17 cellular contexts compared by ENCODE assay signal in genomic region chr3:126999383-126999782, GRCh38. TPM values are rescaled to one million over a fixed set of nuclear protein-coding genes. Genes with fewer than 3 reads are reported as not detected.
DNase-seq lines count a peak whose midpoint lies in the region; ATAC-seq lines count a peak whose summit lies in the region.
"Had no signal": no experiment of that assay in that cellular context is flagged by ENCODE, and none has a peak within 500 bp of the region (broad histone marks: within the 10 kb centered on the region; RNA-seq: fewer than 3 reads in every experiment).

No MANE protein-coding gene starts in this region.

- no peaks in the 10 kb centered on the region for H3K9me3 Mint-ChIP-seq in stimulated activated naive CD8-positive, alpha-beta T cell treated with anti-CD3 and anti-CD28 coated beads, Interleukin-15, amount 100 ng/mL, for 72 hours
- no peaks in the 10 kb centered on the region for H3K9me3 Mint-ChIP-seq in activated CD8-positive, alpha-beta T cell treated with anti-CD3 and anti-CD28 coated beads, Interleukin-2, amount 10 ng/mL, durations not matched to agents 7 days and 5 days (ENCODE audit: insufficient read depth)
- no peaks in the 10 kb centered on the region for H3K9me3 Mint-ChIP-seq in activated CD4-positive, alpha-beta memory T cell treated with anti-CD3 and anti-CD28 coated beads for 36 hours
- H3K9me3 Mint-ChIP-seq: naive thymus-derived CD8-positive, alpha-beta T cell; stimulated activated naive B cell treated with anti-CD40 and anti-IgM and Interleukin-4, amounts not matched to agents 10 μg/mL and 1 μg/mL and 100 μg/mL, for 72 hours had no signal

- intact Hi-C loops in sciatic nerve (cut with DNase I), result loop anchor here (10.0 kb wide), 1 partner anchor 315 kb away; no protein-coding TSS in a partner anchor
- intact Hi-C loops in activated CD4-positive, alpha-beta memory T cell treated with anti-CD3 and anti-CD28 coated beads for 36 hours (cut with micrococcal nuclease), result no loop called here

- H3K36me3 Mint-ChIP-seq in activated CD8-positive, alpha-beta T cell treated with anti-CD3 and anti-CD28 coated beads, Interleukin-2, amount 10 ng/mL, durations not matched to agents 7 days and 5 days (ENCODE audit: low read depth), result no peaks in the 10 kb centered on the region
- H3K36me3 Mint-ChIP-seq in activated CD4-positive, alpha-beta memory T cell treated with anti-CD3 and anti-CD28 coated beads for 36 hours, result no peaks in the 10 kb centered on the region

- peak; percentile 3 for ATAC-seq in stimulated activated naive CD8-positive, alpha-beta T cell treated with anti-CD3 and anti-CD28 coated beads, Interleukin-15, amount 100 ng/mL, for 72 hours
- no peak for ATAC-seq in stimulated activated naive CD8-positive, alpha-beta T cell treated with anti-CD3 and anti-CD28 coated beads, Interleukin-15, Interleukin-2, amounts not matched to agents 100 U/mL and 50 U/mL, for 24 hours
- no peak for ATAC-seq in activated CD8-positive, alpha-beta T cell treated with anti-CD3 and anti-CD28 coated beads, Interleukin-2, amount 10 ng/mL, durations not matched to agents 7 days and 5 days
- ATAC-seq in sciatic nerve, result no peak
- ATAC-seq: naive thymus-derived CD8-positive, alpha-beta T cell; stimulated activated naive B cell treated with anti-CD40 and anti-IgM and Interleukin-4, amounts not matched to agents 10 μg/mL and 1 μg/mL and 100 μg/mL, for 72 hours had no signal

- no peaks in the 10 kb centered on the region for H3K4me1 Mint-ChIP-seq in stimulated activated naive CD8-positive, alpha-beta T cell treated with anti-CD3 and anti-CD28 coated beads, Interleukin-15, amount 100 ng/mL, for 72 hours
- peaks cover 2% of the 10 kb centered on the region for H3K4me1 Mint-ChIP-seq in activated CD8-positive, alpha-beta T cell treated with anti-CD3 and anti-CD28 coated beads, Interleukin-2, amount 10 ng/mL, durations not matched to agents 7 days and 5 days (ENCODE audit: low read depth)
- no peaks in the 10 kb centered on the region for H3K4me1 Mint-ChIP-seq in activated CD4-positive, alpha-beta memory T cell treated with anti-CD3 and anti-CD28 coated beads for 36 hours (ENCODE audit: low read depth)

- CTCF ChIA-PET in activated CD8-positive, alpha-beta T cell treated with anti-CD3 and anti-CD28 coated beads, Interleukin-2, amount 10 ng/mL, durations not matched to agents 7 days and 5 days (lab: Charles Lee), result no interaction called here
- CTCF ChIA-PET in activated CD4-positive, alpha-beta memory T cell treated with anti-CD3 and anti-CD28 coated beads for 36 hours (lab: Charles Lee), result no interaction called here

- no peaks in the 10 kb centered on the region for H3K27me3 Mint-ChIP-seq in stimulated activated naive CD8-positive, alpha-beta T cell treated with anti-CD3 and anti-CD28 coated beads, Interleukin-15, amount 100 ng/mL, for 72 hours
- H3K27me3 Mint-ChIP-seq in activated CD8-positive, alpha-beta T cell treated with anti-CD3 and anti-CD28 coated beads, Interleukin-2, amount 10 ng/mL, durations not matched to agents 7 days and 5 days (ENCODE audit: low read depth), result no peaks in the 10 kb centered on the region
- no peaks in the 10 kb centered on the region for H3K27me3 Mint-ChIP-seq in activated CD4-positive, alpha-beta memory T cell treated with anti-CD3 and anti-CD28 coated beads for 36 hours
- H3K27me3 Mint-ChIP-seq: naive thymus-derived CD8-positive, alpha-beta T cell; stimulated activated naive B cell treated with anti-CD40 and anti-IgM and Interleukin-4, amounts not matched to agents 10 μg/mL and 1 μg/mL and 100 μg/mL, for 72 hours had no signal

- no peak overlapping the region for H3K4me3 Mint-ChIP-seq in stimulated activated naive CD8-positive, alpha-beta T cell treated with anti-CD3 and anti-CD28 coated beads, Interleukin-15, amount 100 ng/mL, for 72 hours
- H3K4me3 Mint-ChIP-seq in activated CD8-positive, alpha-beta T cell treated with anti-CD3 and anti-CD28 coated beads, Interleukin-2, amount 10 ng/mL, durations not matched to agents 7 days and 5 days, result no peak overlapping the region
- no peak overlapping the region for H3K4me3 Mint-ChIP-seq in activated CD4-positive, alpha-beta memory T cell treated with anti-CD3 and anti-CD28 coated beads for 36 hours
- H3K4me3 Mint-ChIP-seq: naive thymus-derived CD8-positive, alpha-beta T cell; stimulated activated naive B cell treated with anti-CD40 and anti-IgM and Interleukin-4, amounts not matched to agents 10 μg/mL and 1 μg/mL and 100 μg/mL, for 72 hours had no signal

- POLR2A ChIA-PET in activated CD8-positive, alpha-beta T cell treated with anti-CD3 and anti-CD28 coated beads, Interleukin-2, amount 10 ng/mL, durations not matched to agents 7 days and 5 days (lab: Charles Lee), result no interaction called here
- POLR2A ChIA-PET in activated CD4-positive, alpha-beta memory T cell treated with anti-CD3 and anti-CD28 coated beads for 36 hours (lab: Charles Lee), result no interaction called here

- DNase-seq in stimulated activated naive CD8-positive, alpha-beta T cell treated with anti-CD3 and anti-CD28 coated beads, Interleukin-15, amount 100 ng/mL, for 72 hours, result no peak
- DNase-seq in stimulated activated naive CD8-positive, alpha-beta T cell treated with anti-CD3 and anti-CD28 coated beads, Interleukin-15, Interleukin-2, amounts not matched to agents 100 U/mL and 50 U/mL, for 24 hours, result no peak
- peak; percentile 84 for DNase-seq in globus pallidus (ENCODE audit: low spot score)
- DNase-seq in occipital lobe (lab: John Stamatoyannopoulos, UW), result peak; percentile 38
- DNase-seq in activated CD8-positive, alpha-beta T cell treated with anti-CD3 and anti-CD28 coated beads, Interleukin-2, amount 10 ng/mL, durations not matched to agents 7 days and 5 days, result no peak
- DNase-seq in sciatic nerve (ENCODE audit: low spot score), result no peak
- no peak for DNase-seq in activated CD4-positive, alpha-beta memory T cell treated with anti-CD3 and anti-CD28 coated beads for 36 hours
- DNase-seq in NCI-H1048 (lab: John Stamatoyannopoulos, UW), result no peak
- DNase-seq: activated CD4-positive, alpha-beta T cell treated with anti-CD3 and anti-CD28 coated beads for 4 hours; BE2C; dermis blood vessel endothelial cell; EL; islet precursor cell; naive thymus-derived CD8-positive, alpha-beta T cell; NCI-H526; stimulated activated CD4-positive, alpha-beta T cell treated with anti-CD3 and anti-CD28 coated beads, Interleukin-1b, Interleukin-23, amount 100 ng/mL, for 48 hours; stimulated activated naive B cell treated with anti-CD40 and anti-IgM and Interleukin-4, amounts not matched to agents 10 μg/mL and 1 μg/mL and 100 μg/mL, for 72 hours had no signal

- no peak overlapping the region for H3K27ac Mint-ChIP-seq in stimulated activated naive CD8-positive, alpha-beta T cell treated with anti-CD3 and anti-CD28 coated beads, Interleukin-15, amount 100 ng/mL, for 72 hours
- no peak overlapping the region for H3K27ac Mint-ChIP-seq in activated CD8-positive, alpha-beta T cell treated with anti-CD3 and anti-CD28 coated beads, Interleukin-2, amount 10 ng/mL, durations not matched to agents 7 days and 5 days
- no peak overlapping the region for H3K27ac Mint-ChIP-seq in activated CD4-positive, alpha-beta memory T cell treated with anti-CD3 and anti-CD28 coated beads for 36 hours
- H3K27ac Mint-ChIP-seq: naive thymus-derived CD8-positive, alpha-beta T cell; stimulated activated naive B cell treated with anti-CD40 and anti-IgM and Interleukin-4, amounts not matched to agents 10 μg/mL and 1 μg/mL and 100 μg/mL, for 72 hours had no signal

RNA-seq across cellular contexts. Expression of gene PLXNA1, which starts 16.5 kb away (rescaled TPM):
- 47.7 TPM for total RNA-seq in occipital lobe
- 1 to 10 TPM; 2.4 to 2.7 TPM for total RNA-seq in activated CD8-positive, alpha-beta T cell treated with anti-CD3 and anti-CD28 coated beads, Interleukin-2, amount 10 ng/mL, durations not matched to agents 7 days and 5 days
- 35.9 TPM for total RNA-seq in sciatic nerve
- 1 to 10 TPM; 8.8 to 9.3 TPM for total RNA-seq in activated CD4-positive, alpha-beta memory T cell treated with anti-CD3 and anti-CD28 coated beads for 36 hours

Comparison
In these comparisons a context has a peak if more than half of its experiments do, and no peak if none do; other contexts are left out.
1. DNase-seq: peak in globus pallidus (single experiment) and occipital lobe (single experiment); none in stimulated activated naive CD8-positive, alpha-beta T cell treated with anti-CD3 and anti-CD28 coated beads, Interleukin-15, amount 100 ng/mL, for 72 hours (0 of 2), stimulated activated naive CD8-positive, alpha-beta T cell treated with anti-CD3 and anti-CD28 coated beads, Interleukin-15, Interleukin-2, amounts not matched to agents 100 U/mL and 50 U/mL, for 24 hours (single experiment), activated CD8-positive, alpha-beta T cell treated with anti-CD3 and anti-CD28 coated beads, Interleukin-2, amount 10 ng/mL, durations not matched to agents 7 days and 5 days (single experiment), sciatic nerve (single experiment), activated CD4-positive, alpha-beta memory T cell treated with anti-CD3 and anti-CD28 coated beads for 36 hours (single experiment) and NCI-H1048 (single experiment).